Comparison of ENCODE assay signal across 1 cellular context in genomic region chr9:91840469-91840868, GRCh38.
TF ChIP-seq lines count a peak whose summit lies in the region.

No MANE protein-coding gene starts in this region.

TF ChIP-seq in GM12878, 131 proteins besides CTCF, POLR2A, EP300 and RAD21 (continued from another document):
- no peak for TF ChIP-seq ZBTB4 (CRISPR knock-in tag; IDR thresholded peaks at IDR 0.05)
